Comparison of ENCODE assay signal across 8 cellular contexts in the genomic region with DNA sequence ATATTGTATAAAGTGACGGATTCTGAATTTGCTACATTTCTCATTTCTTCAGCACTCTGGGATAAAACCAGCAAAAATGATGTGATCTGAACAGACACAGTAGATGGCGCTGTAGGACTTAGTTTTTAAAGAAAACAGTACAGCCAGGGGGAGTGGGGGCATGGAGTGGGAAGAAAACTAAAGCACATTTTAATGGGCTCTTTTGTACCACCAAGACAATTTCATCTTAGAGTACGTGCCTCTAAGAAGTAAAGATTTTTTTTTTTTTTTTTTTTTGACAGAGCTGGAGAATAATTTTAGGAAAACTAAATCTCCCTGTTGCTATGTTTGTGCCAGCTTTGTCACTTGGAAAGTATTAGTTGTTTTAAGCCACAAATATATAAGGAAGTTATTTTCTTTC.
A peak's percentile ranks its signal among the peaks of the same experiment; 100 is the strongest.
DNase-seq lines count a peak whose midpoint lies in the region; ATAC-seq, FAIRE-seq and TF ChIP-seq lines count a peak whose summit lies in the region.

No MANE protein-coding gene starts in this region.

- DNase-seq in COLO829 (ENCODE audit: low spot score) (peak; percentile 45), HS-27A (ENCODE audit: low read depth) (peak; percentile 59), NCI-H774 (lab: John Stamatoyannopoulos, UW) (peak; percentile 53), germinal center (ENCODE audit: low spot score) (peak; percentile 48), pancreas (peak in 4 of 6 donors; percentile 30 to 83 (median 68))
- DNase-seq in activated CD8-positive, alpha-beta memory T cell treated with anti-CD3 and anti-CD28 coated beads, Interleukin-2, amount 50 U/mL, for 4 hours, result peak; percentile 30

- H3K9me3 ChIP-seq in pancreas, result no peaks in the 10 kb centered on the region

- no peaks in the 10 kb centered on the region for H3K27me3 ChIP-seq in pancreas

- peak overlapping the region in 2 of 4 donors; percentile 41 to 48 for H3K27ac ChIP-seq in pancreas

- peak; percentile 72 to 86 (median 82) for ATAC-seq in pancreas
- ATAC-seq in GM21825 (IDR thresholded peaks at IDR 0.05; ENCODE audit: unreplicated experiment), result no peak
- ATAC-seq in GM21737 (IDR thresholded peaks at IDR 0.05; ENCODE audit: unreplicated experiment), result no peak

- H3K36me3 ChIP-seq in pancreas, result no peaks in the 10 kb centered on the region

- intact Hi-C loops in pancreas (cut with DNase I), result no loop called here

- 5% methylated on average over 3 of the region's 3 CpGs for WGBS in pancreas, 2 donors

- TF ChIP-seq CTCF in pancreas (IDR thresholded peaks at IDR 0.05), result peak; percentile 14 to 56 (median 30)

- no peak overlapping the region for H3K4me3 ChIP-seq in pancreas

- peak; percentile 98 for FAIRE-seq in pancreas (lab: Jason Lieb, UNC)

- H3K4me1 ChIP-seq in pancreas, result peaks cover 26 to 41% (median 38%) of the 10 kb centered on the region in 3 donors

Comparison
In these comparisons a context has a peak if more than half of its experiments do, and no peak if none do; other contexts are left out.
1. ATAC-seq: peak in pancreas (4 of 4); none in GM21825 (single experiment) and GM21737 (single experiment).
2. Peak in every context shown above with its lines, with median percentiles within 50 percentile points of each other: DNase-seq.